10 cellular contexts compared by ENCODE assay signal in the genomic region with DNA sequence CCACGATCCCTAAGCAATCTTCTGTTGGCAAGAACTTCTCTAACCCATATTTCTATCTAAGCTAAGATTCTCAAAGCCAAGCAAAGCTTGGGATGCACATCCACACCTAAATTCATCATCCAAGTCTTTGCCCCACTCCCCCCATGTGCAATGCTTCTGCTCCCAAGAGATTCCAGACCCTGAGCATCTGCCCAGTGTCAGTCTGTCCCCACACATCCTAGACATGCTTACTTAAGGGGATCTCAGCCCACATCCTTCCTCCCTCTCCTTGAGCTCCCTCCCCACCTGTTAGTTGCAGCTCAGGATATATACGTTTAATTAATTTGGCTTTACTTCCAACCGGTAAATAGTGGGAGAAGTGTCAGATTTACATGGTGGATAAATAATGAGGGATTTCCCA. TPM values are rescaled to one million over a fixed set of nuclear protein-coding genes. Genes with fewer than 3 reads are reported as not detected.
"Had no signal": no experiment of that assay in that cellular context is flagged by ENCODE, and none has a peak within 500 bp of the region (broad histone marks: within the 10 kb centered on the region; RNA-seq: fewer than 3 reads in every experiment).

No MANE protein-coding gene starts in this region.

- H3K9me3 ChIP-seq: HAP-1 had no signal

- ATAC-seq: GM23338, HCT116 had no signal

- H3K4me1 ChIP-seq: HAP-1 had no signal

- H3K4me3 ChIP-seq: GM23248, GM23338, HAP-1 had no signal

- H3K36me3 ChIP-seq: HAP-1 had no signal

- H3K9ac ChIP-seq: GM23248 had no signal

- H3K4me2 ChIP-seq: GM23338 had no signal

- H3K27ac ChIP-seq: GM23248 had no signal

- DNase-seq: GM23248, GOT3, H7, H9, HCEC 1CT, HFFc6 had no signal

RNA-seq across cellular contexts. Expression of a gene that starts 17.0 kb away (rescaled TPM):
- total RNA-seq: GM23248, GM23338, H1, H7, H9, HFFc6 had no signal
- polyA plus RNA-seq: GM23248, GM23338, H1 had no signal
